Comparison of ENCODE assay signal across 17 cellular contexts in the genomic region with DNA sequence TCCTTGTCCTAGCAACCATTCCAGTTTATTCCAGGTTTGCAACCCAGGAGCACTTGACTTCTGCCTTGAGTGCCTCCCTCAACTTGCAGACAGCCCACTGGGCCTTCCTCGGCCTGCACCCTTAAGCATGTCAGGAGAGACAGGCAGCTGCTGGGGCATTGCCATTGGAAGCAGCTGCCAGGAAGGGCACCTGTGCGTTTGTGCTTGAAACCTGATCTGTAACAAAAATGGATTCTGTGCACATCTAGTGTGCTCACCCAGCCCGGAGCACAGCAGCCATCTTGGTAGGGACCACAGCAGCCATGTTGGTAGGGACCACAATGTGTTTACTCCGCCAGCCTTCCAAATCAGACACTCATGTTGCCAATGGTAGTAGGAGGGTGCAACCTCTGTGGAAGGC. TPM values are rescaled to one million over a fixed set of nuclear protein-coding genes. Genes with fewer than 3 reads are reported as not detected.
"Had no signal": no experiment of that assay in that cellular context is flagged by ENCODE, and none has a peak within 500 bp of the region (broad histone marks: within the 10 kb centered on the region; RNA-seq: fewer than 3 reads in every experiment).

No MANE protein-coding gene starts in this region.

- H3K4me3 ChIP-seq: lower lobe of right lung, tibial nerve had no signal

- H3K27ac ChIP-seq: lower lobe of right lung, tibial nerve had no signal

- H3K9me3 ChIP-seq: lower lobe of right lung had no signal

- H3K36me3 ChIP-seq: lower lobe of right lung, tibial nerve had no signal

- FAIRE-seq: small intestine had no signal

- ATAC-seq: activated CD4-positive, CD25-positive, alpha-beta regulatory T cell treated with anti-CD3 and anti-CD28 coated beads, Interleukin-2, amount 50 U/mL, for 24 hours; effector memory CD8-positive, alpha-beta T cell; left cardiac atrium; lower lobe of right lung; right cardiac atrium had no signal

- DNase-seq: activated naive CD4-positive, alpha-beta T cell; activated naive CD8-positive, alpha-beta T cell treated with anti-CD3 and anti-CD28 coated beads, Interleukin-2, amount 10 ng/mL, durations not matched to agents 7 days and 5 days; effector memory CD8-positive, alpha-beta T cell; foreskin melanocyte; head of caudate nucleus; left cardiac atrium; lower lobe of right lung; nephron progenitor cell; occipital lobe; small intestine; stimulated activated CD4-positive, alpha-beta T cell treated with anti-CD3 and anti-CD28 coated beads, Interleukin-4, amount 100 ng/mL, for 24 hours; stimulated activated naive CD4-positive, alpha-beta T cell; T-helper 9 cell had no signal

RNA-seq across cellular contexts. Expression of gene GLI2, which starts 44.3 kb away (rescaled TPM):
- total RNA-seq: activated CD8-positive, alpha-beta memory T cell treated with anti-CD3 and anti-CD28 coated beads for 36 hours had no signal
